Comparison of ENCODE assay signal across 10 cellular contexts in the genomic region with DNA sequence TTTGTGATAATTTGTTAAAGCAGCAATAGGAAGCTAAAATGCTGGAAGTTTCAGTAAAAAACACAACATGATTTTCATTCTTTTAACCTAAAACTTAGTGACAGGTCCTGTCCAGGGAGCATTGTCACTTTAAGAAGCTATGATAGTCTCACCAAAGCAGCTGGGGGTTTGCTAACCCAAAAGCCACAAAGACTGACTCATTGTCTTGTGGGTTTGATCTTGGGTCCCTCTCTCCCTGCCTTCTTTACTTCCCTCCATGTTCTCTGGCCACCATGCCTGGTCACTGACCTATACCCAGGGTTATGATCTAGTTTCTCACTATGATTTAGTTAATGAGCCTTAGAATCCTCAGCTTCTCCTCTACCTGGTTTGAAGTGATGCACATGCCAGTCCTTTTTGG.
A peak's percentile ranks its signal among the peaks of the same experiment; 100 is the strongest.
DNase-seq lines count a peak whose midpoint lies in the region; ATAC-seq lines count a peak whose summit lies in the region.
"Had no signal": no experiment of that assay in that cellular context is flagged by ENCODE, and none has a peak within 500 bp of the region (broad histone marks: within the 10 kb centered on the region; RNA-seq: fewer than 3 reads in every experiment).

No MANE protein-coding gene starts in this region.

- peak; percentile 43 for ATAC-seq in GM18858 (IDR thresholded peaks at IDR 0.05; ENCODE audit: unreplicated experiment)
- peak; percentile 61 for ATAC-seq in HG02885 (IDR thresholded peaks at IDR 0.05; ENCODE audit: poor library complexity, unreplicated experiment)
- no peak for ATAC-seq in effector memory CD8-positive, alpha-beta T cell (replicated peaks)
- ATAC-seq in T-helper 17 cell: no peak
- no peak for ATAC-seq in GM21737 (IDR thresholded peaks at IDR 0.05; ENCODE audit: unreplicated experiment)

- no peaks in the 10 kb centered on the region for H3K9me3 ChIP-seq in T-helper 17 cell (ENCODE audit: control insufficient read depth, low read length, poor library complexity, severe bottlenecking)
- H3K9me3 ChIP-seq: uterus had no signal

- no peak overlapping the region for H3K27ac Mint-ChIP-seq in effector memory CD8-positive, alpha-beta T cell
- no peak overlapping the region for H3K27ac Mint-ChIP-seq in T-helper 17 cell

- H3K36me3 Mint-ChIP-seq in effector memory CD8-positive, alpha-beta T cell (ENCODE audit: insufficient read depth): no peaks in the 10 kb centered on the region
- no peaks in the 10 kb centered on the region for H3K36me3 Mint-ChIP-seq in T-helper 17 cell (ENCODE audit: low read depth)

- H3K4me3 Mint-ChIP-seq in effector memory CD8-positive, alpha-beta T cell: no peak overlapping the region
- H3K4me3 Mint-ChIP-seq in T-helper 17 cell: no peak overlapping the region

- no peaks in the 10 kb centered on the region for H3K27me3 Mint-ChIP-seq in effector memory CD8-positive, alpha-beta T cell
- no peaks in the 10 kb centered on the region for H3K27me3 Mint-ChIP-seq in T-helper 17 cell

- peaks cover 0 to 5% of the 10 kb centered on the region in 2 donors for H3K9me3 Mint-ChIP-seq in effector memory CD8-positive, alpha-beta T cell

- peak; percentile 54 for DNase-seq in NOMO-1 treated with dmso at 0.1 percent for 144 hours (lab: John Stamatoyannopoulos, UW; ENCODE audit: unreplicated experiment)
- peak; percentile 91 for DNase-seq in glomerular visceral epithelial cell (ENCODE audit: extremely low spot score)
- no peak for DNase-seq in effector memory CD8-positive, alpha-beta T cell
- no peak for DNase-seq in RPMI8226
- no peak for DNase-seq in T-helper 17 cell
- DNase-seq: KBM-7, uterus had no signal

- H3K4me1 Mint-ChIP-seq in effector memory CD8-positive, alpha-beta T cell (ENCODE audit: low read depth in 2 of 2): no peaks in the 10 kb centered on the region
- no peaks in the 10 kb centered on the region for H3K4me1 Mint-ChIP-seq in T-helper 17 cell

Comparison
In these comparisons a context has a peak if more than half of its experiments do, and no peak if none do; other contexts are left out.
1. ATAC-seq: peak in GM18858 (single experiment) and HG02885 (single experiment); none in effector memory CD8-positive, alpha-beta T cell (single experiment), T-helper 17 cell (single experiment) and GM21737 (single experiment).
2. DNase-seq: peak in NOMO-1 treated with dmso at 0.1 percent for 144 hours (single experiment) and glomerular visceral epithelial cell (single experiment); none in effector memory CD8-positive, alpha-beta T cell (0 of 3), RPMI8226 (single experiment) and T-helper 17 cell (0 of 3).